In the genomic region with DNA sequence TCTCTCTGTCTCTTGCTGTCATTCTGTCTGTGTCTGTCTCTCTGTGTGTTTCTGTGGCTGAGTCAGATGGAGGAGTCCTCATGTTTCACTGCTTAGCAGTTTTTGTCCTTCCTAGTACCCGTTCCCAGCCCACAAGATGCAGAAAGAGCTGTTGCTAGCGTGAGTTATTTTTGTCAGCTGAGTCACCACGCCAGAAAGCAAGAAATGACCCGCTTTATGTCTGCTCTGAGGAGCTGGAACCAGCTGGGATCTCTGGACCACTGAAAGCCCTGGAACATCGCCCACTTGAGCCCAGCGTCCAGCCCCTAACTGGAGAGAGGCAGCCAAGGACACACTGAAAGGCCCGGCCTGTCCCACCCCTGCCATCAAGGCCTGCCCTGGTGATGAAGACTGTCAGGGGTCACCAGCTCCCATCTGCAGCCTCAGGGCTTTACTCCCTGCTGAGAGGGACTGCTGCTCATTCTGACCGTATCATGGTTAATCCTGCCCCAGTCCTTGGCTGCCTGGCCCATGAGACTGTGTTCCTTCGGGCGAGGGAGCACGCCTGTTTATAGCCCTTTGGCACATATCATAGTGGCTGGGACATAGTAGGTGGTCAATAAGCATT, we compare ENCODE assay signal across 8 cellular contexts.
DNase-seq lines count a peak whose midpoint lies in the region; ATAC-seq, FAIRE-seq and TF ChIP-seq lines count a peak whose summit lies in the region.

No MANE protein-coding gene starts in this region.

- no peak for TF ChIP-seq CTCF in astrocyte (IDR thresholded peaks at IDR 0.05; ENCODE audit: insufficient read depth, low read depth, low read length)

- no peaks in the 10 kb centered on the region for H3K9me3 ChIP-seq in astrocyte (ENCODE audit: insufficient read depth, low read depth, low read length)

- FAIRE-seq in astrocyte (lab: Jason Lieb, UNC): peak; percentile 97

- DNase-seq in stimulated activated naive CD8-positive, alpha-beta T cell treated with anti-CD3 and anti-CD28 coated beads, Interleukin-15, Interleukin-2, amounts not matched to agents 100 U/mL and 50 U/mL, for 24 hours: no peak
- DNase-seq in stimulated activated naive CD8-positive, alpha-beta T cell treated with anti-CD3 and anti-CD28 coated beads, Interleukin-15, amount 100 ng/mL, for 72 hours: no peak
- peak; percentile 97 for DNase-seq in astrocyte (ENCODE audit: low read depth)
- peak; percentile 75 for DNase-seq in inferior parietal cortex (ENCODE audit: extremely low spot score)
- peak; percentile 14 for DNase-seq in stimulated activated CD4-positive, alpha-beta T cell treated with anti-CD3 and anti-CD28 coated beads, Interleukin-4, amount 100 ng/mL, for 24 hours
- no peak for DNase-seq in SK-N-DZ (ENCODE audit: low spot score)

- peak overlapping the region; percentile 3 for H3K4me3 ChIP-seq in astrocyte (ENCODE audit: insufficient read depth, low read depth, low read length)

- peaks cover 26% of the 10 kb centered on the region for H3K4me1 ChIP-seq in astrocyte (ENCODE audit: insufficient read depth, low read length)

- H2AFZ ChIP-seq in astrocyte (ENCODE audit: low read depth, low read length): peak overlapping the region; percentile 53

- peaks cover 1% of the 10 kb centered on the region for H3K36me3 Mint-ChIP-seq in astrocyte (ENCODE audit: low read depth, unreplicated experiment)

- H3K27ac ChIP-seq in astrocyte (ENCODE audit: low read depth, low read length): peak overlapping the region; percentile 93

- peak overlapping the region; percentile 73 for H3K9ac ChIP-seq in astrocyte (ENCODE audit: low read length)

- no peak overlapping the region for H3K4me3 Mint-ChIP-seq in stimulated activated naive CD8-positive, alpha-beta T cell treated with anti-CD3 and anti-CD28 coated beads, Interleukin-15, amount 100 ng/mL, for 72 hours
- peak overlapping the region; percentile 2 for H3K4me3 Mint-ChIP-seq in astrocyte (ENCODE audit: unreplicated experiment)

- no peaks in the 10 kb centered on the region for H3K9me3 Mint-ChIP-seq in stimulated activated naive CD8-positive, alpha-beta T cell treated with anti-CD3 and anti-CD28 coated beads, Interleukin-15, amount 100 ng/mL, for 72 hours
- no peaks in the 10 kb centered on the region for H3K9me3 Mint-ChIP-seq in astrocyte (ENCODE audit: unreplicated experiment)

- H4K20me1 ChIP-seq in astrocyte (ENCODE audit: insufficient read depth, low read length): no peaks in the 10 kb centered on the region

- H3K79me2 ChIP-seq in astrocyte (ENCODE audit: insufficient read depth, low read length): no peaks in the 10 kb centered on the region

- H3K4me1 Mint-ChIP-seq in stimulated activated naive CD8-positive, alpha-beta T cell treated with anti-CD3 and anti-CD28 coated beads, Interleukin-15, amount 100 ng/mL, for 72 hours: no peaks in the 10 kb centered on the region
- peaks cover 51% of the 10 kb centered on the region for H3K4me1 Mint-ChIP-seq in astrocyte (ENCODE audit: low read depth, unreplicated experiment)

- no peaks in the 10 kb centered on the region for H3K27me3 ChIP-seq in astrocyte (ENCODE audit: insufficient read depth, low read length)

- H3K36me3 ChIP-seq in astrocyte (ENCODE audit: insufficient read depth, low read length): no peaks in the 10 kb centered on the region

- ATAC-seq in stimulated activated naive CD8-positive, alpha-beta T cell treated with anti-CD3 and anti-CD28 coated beads, Interleukin-15, Interleukin-2, amounts not matched to agents 100 U/mL and 50 U/mL, for 24 hours: peak; percentile 41
- ATAC-seq in stimulated activated naive CD8-positive, alpha-beta T cell treated with anti-CD3 and anti-CD28 coated beads, Interleukin-15, amount 100 ng/mL, for 72 hours: no peak
- ATAC-seq in GM21381 (IDR thresholded peaks at IDR 0.05; ENCODE audit: unreplicated experiment) (no peak), GM21619 (IDR thresholded peaks at IDR 0.05; ENCODE audit: unreplicated experiment) (no peak)

- H3K27me3 Mint-ChIP-seq in stimulated activated naive CD8-positive, alpha-beta T cell treated with anti-CD3 and anti-CD28 coated beads, Interleukin-15, amount 100 ng/mL, for 72 hours: peaks cover 39% of the 10 kb centered on the region
- H3K27me3 Mint-ChIP-seq in astrocyte (ENCODE audit: low read depth, unreplicated experiment): no peaks in the 10 kb centered on the region

- H3K4me2 ChIP-seq in astrocyte (ENCODE audit: low read length): peak overlapping the region; percentile 77

- no peak overlapping the region for H3K27ac Mint-ChIP-seq in stimulated activated naive CD8-positive, alpha-beta T cell treated with anti-CD3 and anti-CD28 coated beads, Interleukin-15, amount 100 ng/mL, for 72 hours
- peak overlapping the region; percentile 99 for H3K27ac Mint-ChIP-seq in astrocyte (ENCODE audit: unreplicated experiment)

Comparison
In these comparisons a context has a peak if more than half of its experiments do, and no peak if none do; other contexts are left out.
1. DNase-seq: peak in astrocyte (single experiment), inferior parietal cortex (single experiment) and stimulated activated CD4-positive, alpha-beta T cell treated with anti-CD3 and anti-CD28 coated beads, Interleukin-4, amount 100 ng/mL, for 24 hours (single experiment); none in stimulated activated naive CD8-positive, alpha-beta T cell treated with anti-CD3 and anti-CD28 coated beads, Interleukin-15, Interleukin-2, amounts not matched to agents 100 U/mL and 50 U/mL, for 24 hours (single experiment), stimulated activated naive CD8-positive, alpha-beta T cell treated with anti-CD3 and anti-CD28 coated beads, Interleukin-15, amount 100 ng/mL, for 72 hours (0 of 2) and SK-N-DZ (single experiment).